24 cellular contexts compared by ENCODE assay signal in the genomic region with DNA sequence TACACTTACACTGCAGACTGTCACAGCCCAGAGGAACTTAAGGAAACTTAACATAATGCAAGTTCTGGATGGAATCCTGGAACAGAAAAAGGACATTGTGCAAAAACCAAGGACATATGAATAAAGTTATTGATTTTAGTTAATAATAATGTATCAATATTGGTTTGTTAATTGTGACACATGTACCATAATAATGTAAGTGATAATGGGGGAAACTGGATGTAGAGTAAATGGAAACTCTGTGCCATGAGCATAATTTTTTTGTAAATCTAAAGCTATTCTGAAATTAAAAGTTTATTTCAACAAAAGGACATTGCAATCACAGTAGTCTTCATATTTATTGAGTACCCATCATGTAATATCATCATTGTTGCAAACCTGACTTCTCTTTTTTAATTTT.
"Had no signal": no experiment of that assay in that cellular context is flagged by ENCODE, and none has a peak within 500 bp of the region (broad histone marks: within the 10 kb centered on the region; RNA-seq: fewer than 3 reads in every experiment).

No MANE protein-coding gene starts in this region.

- DNase-seq: stimulated activated CD4-positive, alpha-beta T cell treated with anti-CD3 and anti-CD28 coated beads, Interleukin-2, amount 100 ng/mL, for 48 hours; stimulated activated CD4-positive, alpha-beta T cell treated with anti-CD3 and anti-CD28 coated beads, Interleukin-4, amount 100 ng/mL, for 1 hour; stimulated activated CD4-positive, alpha-beta T cell treated with anti-CD3 and anti-CD28 coated beads, Interleukin-4, amount 100 ng/mL, for 24 hours; stimulated activated CD4-positive, alpha-beta T cell treated with anti-CD3 and anti-CD28 coated beads, Interleukin-4, amount 100 ng/mL, for 4 hours; stimulated activated CD8-positive, alpha-beta memory T cell treated with anti-CD3 and anti-CD28 coated beads, Interleukin-4, amount 100 ng/mL, for 48 hours; stimulated activated naive B cell treated with anti-CD40 and anti-IgM and Interleukin-4, amounts not matched to agents 10 μg/mL and 1 μg/mL and 100 μg/mL, for 72 hours; stimulated activated naive CD4-positive, alpha-beta T cell; stimulated activated naive CD4-positive, alpha-beta T cell treated with Interleukin-2 at 50 U/mL for 16 hours; stimulated activated naive CD8-positive, alpha-beta T cell treated with anti-CD3 and anti-CD28 coated beads, Interleukin-15, amount 100 ng/mL, for 72 hours; stimulated activated naive CD8-positive, alpha-beta T cell treated with anti-CD3 and anti-CD28 coated beads, Interleukin-15, Interleukin-2, amounts not matched to agents 100 U/mL and 50 U/mL, for 24 hours; stomach; substantia nigra; testis; thyroid gland; tibial artery; transverse colon; trophoblast cell; upper lobe of left lung; upper lobe of right lung; uterus had no signal

- H3K36me3 ChIP-seq: stomach, suprapubic skin, thoracic aorta, thyroid gland, tibial artery, tibial nerve, transverse colon, upper lobe of left lung, upper lobe of right lung, uterus, vagina had no signal

- H3K27ac ChIP-seq: stomach, suprapubic skin, testis, thoracic aorta, thyroid gland, tibial artery, tibial nerve, transverse colon, upper lobe of left lung, upper lobe of right lung, uterus, vagina had no signal

- H3K9me3 ChIP-seq: stomach, suprapubic skin, testis, thoracic aorta, thyroid gland, tibial artery, tibial nerve, transverse colon, upper lobe of left lung, upper lobe of right lung, uterus, vagina had no signal

- H3K4me1 ChIP-seq: suprapubic skin, testis, thyroid gland, tibial artery, upper lobe of left lung, upper lobe of right lung, uterus, vagina had no signal

- H3K4me3 ChIP-seq: stomach, suprapubic skin, testis, thoracic aorta, thyroid gland, tibial artery, tibial nerve, transverse colon, upper lobe of left lung, upper lobe of right lung, uterus, vagina had no signal

- H3K27me3 ChIP-seq: stomach, suprapubic skin, testis, thyroid gland, tibial artery, tibial nerve, transverse colon, upper lobe of left lung, upper lobe of right lung, uterus, vagina had no signal
